In genomic region chr6:80009531-80009930, GRCh38 we compare ENCODE assay signal across 18 cellular contexts. TPM values are rescaled to one million over a fixed set of nuclear protein-coding genes. Genes with fewer than 3 reads are reported as not detected.
DNase-seq lines count a peak whose midpoint lies in the region; ATAC-seq and TF ChIP-seq lines count a peak whose summit lies in the region.
"Had no signal": no experiment of that assay in that cellular context is flagged by ENCODE, and none has a peak within 500 bp of the region (broad histone marks: within the 10 kb centered on the region; RNA-seq: fewer than 3 reads in every experiment).

No MANE protein-coding gene starts in this region.

- no peak overlapping the region for H2AFZ ChIP-seq in mammary epithelial cell (ENCODE audit: low read depth, low read length)
- H2AFZ ChIP-seq in fibroblast of lung (ENCODE audit: low read length) = peak overlapping the region; percentile 30
- peak overlapping the region; percentile 69 for H2AFZ ChIP-seq in osteoblast (ENCODE audit: low read length)

- no peak for TF ChIP-seq CTCF in MCF 10A (IDR thresholded peaks at IDR 0.05; ENCODE audit: unreplicated experiment)
- no peak for TF ChIP-seq CTCF in mammary epithelial cell (conservative IDR thresholded peaks at IDR 0.05 in 1 of 2, IDR thresholded peaks at IDR 0.05 in 1 of 2; ENCODE audit: extremely low read depth in 1 of 2, insufficient read depth in 1 of 2, low read depth in 1 of 2, low read length in 2 of 2)
- TF ChIP-seq CTCF in fibroblast of lung (conservative IDR thresholded peaks at IDR 0.05 in 1 of 2, IDR thresholded peaks at IDR 0.05 in 1 of 2; ENCODE audit: low read depth in 1 of 2, low read length in 2 of 2) = no peak
- no peak for TF ChIP-seq CTCF in osteoblast (IDR thresholded peaks at IDR 0.05; ENCODE audit: extremely low read depth, low read depth, low read length)

- POLR2A ChIA-PET in MCF 10A (lab: Yijun Ruan, JAX) = interaction anchor here (0.7 kb wide), 1 partner anchor 16 kb away, joined by 3 read pairs; no protein-coding TSS in a partner anchor

- no peaks in the 10 kb centered on the region for H3K27me3 ChIP-seq in mammary epithelial cell (ENCODE audit: insufficient read depth, low read length)
- no peaks in the 10 kb centered on the region for H3K27me3 ChIP-seq in fibroblast of lung (ENCODE audit: control insufficient read depth, insufficient read depth, low read length)
- H3K27me3 ChIP-seq in osteoblast (ENCODE audit: insufficient read depth, low read length) = no peaks in the 10 kb centered on the region
- H3K27me3 ChIP-seq: BLaER1 had no signal

- 100% methylated on average over 1 of the region's 1 CpG for WGBS in mammary epithelial cell (ENCODE audit: low coverage, missing lambda C conversion rate)

- H3K4me2 ChIP-seq in mammary epithelial cell (ENCODE audit: insufficient read depth, low read depth, low read length) = no peak overlapping the region
- no peak overlapping the region for H3K4me2 ChIP-seq in fibroblast of lung (ENCODE audit: extremely low read depth, insufficient read depth, low read length)
- H3K4me2 ChIP-seq in osteoblast (ENCODE audit: insufficient read depth, low read length) = no peak overlapping the region
- H3K4me2 ChIP-seq: BLaER1 had no signal

- in situ Hi-C loops in mammary epithelial cell (cut with MboI; ENCODE audit: low sequenced_read_pairs in 2 of 2) = no loop called here

- H3K9me3 ChIP-seq in mammary epithelial cell (replicated peaks; ENCODE audit: insufficient read depth, low read length) = no peaks in the 10 kb centered on the region
- H3K9me3 ChIP-seq in fibroblast of lung (ENCODE audit: control insufficient read depth, insufficient read depth, low read depth, low read length) = no peaks in the 10 kb centered on the region
- H3K9me3 ChIP-seq in osteoblast (ENCODE audit: low read depth, low read length) = no peaks in the 10 kb centered on the region
- H3K9me3 ChIP-seq: BLaER1, HAP-1 had no signal

- H3K36me3 Mint-ChIP-seq in MCF 10A (ENCODE audit: insufficient read depth, unreplicated experiment) = peaks cover 24% of the 10 kb centered on the region
- H3K36me3 Mint-ChIP-seq: CD4-positive, alpha-beta memory T cell had no signal

- H3K36me3 ChIP-seq in mammary epithelial cell (ENCODE audit: insufficient read depth, low read length) = peaks cover 25% of the 10 kb centered on the region
- peaks cover 4% of the 10 kb centered on the region for H3K36me3 ChIP-seq in fibroblast of lung (ENCODE audit: control insufficient read depth, insufficient read depth, low read length)
- peaks cover 16% of the 10 kb centered on the region for H3K36me3 ChIP-seq in osteoblast (ENCODE audit: insufficient read depth, low read length)

- dilution Hi-C loops in mammary epithelial cell (cut with HindIII; ENCODE audit: low sequenced_read_pairs) = no loop called here

- no peak overlapping the region for H3K27ac ChIP-seq in mammary epithelial cell (ENCODE audit: insufficient read depth, low read depth, low read length)
- H3K27ac ChIP-seq in fibroblast of lung (ENCODE audit: insufficient read depth, low read length) = no peak overlapping the region
- no peak overlapping the region for H3K27ac ChIP-seq in osteoblast (ENCODE audit: low read depth, low read length)
- H3K27ac ChIP-seq: BLaER1 had no signal

- H3K9me3 Mint-ChIP-seq in MCF 10A (ENCODE audit: unreplicated experiment) = no peaks in the 10 kb centered on the region
- H3K9me3 Mint-ChIP-seq: CD14-positive monocyte; CD4-positive, alpha-beta memory T cell had no signal

- no peak for ATAC-seq in SK-N-SH treated with all-trans-retinoic acid at 6 μM for 48 hours
- ATAC-seq in HG03571 (IDR thresholded peaks at IDR 0.05; ENCODE audit: unreplicated experiment) = no peak

- no peak overlapping the region for H3K9ac ChIP-seq in mammary epithelial cell (ENCODE audit: insufficient read depth, low read length)
- no peak overlapping the region for H3K9ac ChIP-seq in fibroblast of lung (ENCODE audit: insufficient read depth, low read length)
- H3K9ac ChIP-seq: BLaER1 had no signal

- peak overlapping the region; percentile 57 for H3K27ac Mint-ChIP-seq in MCF 10A (ENCODE audit: low read depth, unreplicated experiment)
- H3K27ac Mint-ChIP-seq: CD4-positive, alpha-beta memory T cell had no signal

- BruUV-seq in MCF 10A (replicated peaks; lab: Mats Ljungman, UMichigan) (no TSS peak), mammary epithelial cell (replicated peaks; lab: Mats Ljungman, UMichigan) (no TSS peak)

- no peak overlapping the region for H3K4me3 ChIP-seq in mammary epithelial cell (replicated peaks in 1 of 3; ENCODE audit: insufficient read depth in 1 of 3, low read depth in 2 of 3, low read length in 3 of 3)
- H3K4me3 ChIP-seq in fibroblast of lung (replicated peaks in 1 of 4; ENCODE audit: control extremely low read depth in 1 of 4, insufficient read depth in 1 of 4, low read depth in 3 of 4, low read length in 4 of 4) = no peak overlapping the region
- H3K4me3 ChIP-seq in osteoblast (ENCODE audit: insufficient read depth, low read length) = no peak overlapping the region
- H3K4me3 ChIP-seq: BLaER1, GM12878, HAP-1 had no signal

- peaks cover 34% of the 10 kb centered on the region for H3K79me2 ChIP-seq in mammary epithelial cell (ENCODE audit: insufficient read depth, low read length)
- peaks cover 30% of the 10 kb centered on the region for H3K79me2 ChIP-seq in fibroblast of lung (ENCODE audit: control insufficient read depth, insufficient read depth, low read length)
- H3K79me2 ChIP-seq in osteoblast (ENCODE audit: insufficient read depth, low read length) = peaks cover 27% of the 10 kb centered on the region

- no peaks in the 10 kb centered on the region for H3K4me1 ChIP-seq in mammary epithelial cell (ENCODE audit: insufficient read depth, low read length)
- H3K4me1 ChIP-seq in fibroblast of lung (ENCODE audit: control insufficient read depth, extremely low read depth, insufficient read depth, low read length) = no peaks in the 10 kb centered on the region
- H3K4me1 ChIP-seq in osteoblast (ENCODE audit: insufficient read depth, low read length) = peaks cover 10% of the 10 kb centered on the region

- DNase-seq in MCF 10A (ENCODE audit: unreplicated experiment) (no peak), mammary epithelial cell (no peak), fibroblast of lung (ENCODE audit: low read depth in 2 of 2) (no peak), osteoblast (ENCODE audit: insufficient read length, low spot score, missing footprints) (no peak), DMS53 treated with DMSO at 0.1 percent for 48 hours (lab: John Stamatoyannopoulos, UW; ENCODE audit: unreplicated experiment) (no peak)
- DNase-seq in activated naive CD4-positive, alpha-beta T cell treated with anti-CD3 and anti-CD28 coated beads, Interleukin-2, amount 50 U/mL, for 16 hours = no peak
- DNase-seq: 8988T; CD4-positive, alpha-beta memory T cell; DMS153; DMS79 treated with DMSO at 0.1 percent for 48 hours; EL; IMR-90 had no signal

- peaks cover 38% of the 10 kb centered on the region for H3K4me1 Mint-ChIP-seq in MCF 10A (ENCODE audit: insufficient read depth, unreplicated experiment)

- intact Hi-C loops in MCF 10A (cut with micrococcal nuclease) = no loop called here
- intact Hi-C loops in mammary epithelial cell (cut with micrococcal nuclease) = no loop called here

- H3K4me3 Mint-ChIP-seq in MCF 10A (ENCODE audit: unreplicated experiment) = no peak overlapping the region
- H3K4me3 Mint-ChIP-seq: CD14-positive monocyte; CD4-positive, alpha-beta memory T cell had no signal

- H4K20me1 ChIP-seq in mammary epithelial cell (ENCODE audit: insufficient read depth, low read length) = no peaks in the 10 kb centered on the region
- H4K20me1 ChIP-seq in fibroblast of lung (ENCODE audit: control insufficient read depth, extremely low read depth, insufficient read depth, low read length) = no peaks in the 10 kb centered on the region
- H4K20me1 ChIP-seq in osteoblast (ENCODE audit: insufficient read depth, low read length) = no peaks in the 10 kb centered on the region
- H4K20me1 ChIP-seq: BLaER1 had no signal

- no peaks in the 10 kb centered on the region for H3K27me3 Mint-ChIP-seq in MCF 10A (ENCODE audit: insufficient read depth, unreplicated experiment)
- H3K27me3 Mint-ChIP-seq: CD4-positive, alpha-beta memory T cell had no signal

- CTCF ChIA-PET in MCF 10A (lab: Yijun Ruan, JAX) = no interaction called here
- CTCF ChIA-PET in mammary epithelial cell (lab: Charles Lee; ENCODE audit: low non-redundant PET) = interaction anchor here (0.6 kb wide), 1 partner anchor 199 kb away, joined by 3 read pairs; no protein-coding TSS in a partner anchor

TF ChIP-seq in SK-N-SH treated with all-trans-retinoic acid at 6 μM for 48 hours, 23 proteins besides CTCF, POLR2A, EP300 and RAD21:
- TF ChIP-seq ZFP30 (CRISPR knock-in tag; IDR thresholded peaks at IDR 0.05) = no peak
- peak; percentile 42; the same call in 1 of the 2 replicates for TF ChIP-seq ISL1 (CRISPR knock-in tag; IDR thresholded peaks at IDR 0.05)

RNA-seq across cellular contexts. Expression of gene TTK, which starts 5.1 kb away (rescaled TPM):
- total RNA-seq in MCF 10A (2022) (11.9 and 19.1 TPM in 2 replicates), mammary epithelial cell (10 to 100 TPM in 1 of 2 donors, 1 to 10 TPM in 1; 1.8 to 15.9 TPM), fibroblast of lung (0.51 and 6.1 TPM in 2 replicates), osteoblast (4.0 and 4.4 TPM in 2 replicates)
- polyA plus RNA-seq in mammary epithelial cell (13.9 TPM), fibroblast of lung (4.9 and 20.6 TPM in 2 replicates)
- polyA minus RNA-seq in mammary epithelial cell (30.5 TPM), fibroblast of lung (ENCODE audit: low replicate concordance) (0.12 and 0.67 TPM in 2 replicates)
- polyA plus RNA-seq in fibroblast of lung (2012) = 2.8 and 11.4 TPM in 2 replicates
- polyA plus RNA-seq: CD14-positive monocyte had no signal
